ENCODE assay signal across 8 cellular contexts in genomic region chr22:20393705-20394476, GRCh38. TPM values are rescaled to one million over a fixed set of nuclear protein-coding genes. Genes with fewer than 3 reads are reported as not detected.
DNase-seq lines count a peak whose midpoint lies in the region; ATAC-seq and TF ChIP-seq lines count a peak whose summit lies in the region.

Gene ZNF74 (plus strand): TSS chr22:20394151. CDS start chr22:20394629, 478 bp downstream.

- H3K27me3 ChIP-seq in BJ (ENCODE audit: control insufficient read depth, insufficient read depth, low read length) = 0 out of 2 replicates have a peak, but pooled peaks cover 2% of the 10 kb centered on the region

- H3K36me3 ChIP-seq in BJ (ENCODE audit: control insufficient read depth, insufficient read depth, low read length) = no peaks in the 10 kb centered on the region

- peak within 1 kb of the TSS; percentile 59 for H3K4me3 ChIP-seq in BJ (ENCODE audit: low read depth, low read length)

- TF ChIP-seq CTCF in BJ (IDR thresholded peaks at IDR 0.05; ENCODE audit: insufficient read depth, low read depth, low read length) = peak; percentile 17; the same call in 1 of the 2 replicates

- POLR2A ChIA-PET in BJ (lab: Charles Lee) = interaction anchor here (0.6 kb wide), 1 partner anchor 35 kb away, joined by 11 read pairs; no protein-coding TSS in a partner anchor

- CTCF ChIA-PET in BJ (lab: Yijun Ruan, JAX) = interaction anchor here (1.6 kb wide), 1 partner anchor 63 kb away, joined by 3 read pairs; no protein-coding TSS in a partner anchor

- ATAC-seq in GM19372 (IDR thresholded peaks at IDR 0.05; ENCODE audit: low read depth, unreplicated experiment) = peak; percentile 80

- peak within 1 kb of the TSS; percentile 17 for H3K27ac ChIP-seq in epithelial cell of prostate

- DNase-seq in BJ (ENCODE audit: low read depth) = peak; percentile 67
- DNase-seq in HUDEP-2 (lab: John Stamatoyannopoulos, UW; ENCODE audit: unreplicated experiment in 76 of 76) = peak in 71 of 76 experiments; percentile 11 to 81 (median 52)
- DNase-seq in OCI-M1 (lab: John Stamatoyannopoulos, UW) = peak; percentile 98
- peak; percentile 68 for DNase-seq in activated T-cell treated with anti-CD3 and anti-CD28 coated beads for 4 hours
- DNase-seq in epithelial cell of prostate (ENCODE audit: low read depth, low spot score) = peak; percentile 45
- DNase-seq in middle frontal gyrus (ENCODE audit: extremely low spot score, low spot score) = peak; percentile 87
- DNase-seq in stimulated activated CD8-positive, alpha-beta memory T cell treated with anti-CD3 and anti-CD28 coated beads, Interleukin-15, amount 100 ng/mL, for 48 hours (ENCODE audit: low read depth in 2 of 2) = peak; percentile 74 to 75

RNA-seq across cellular contexts. Expression of gene ZNF74, which starts in this region (rescaled TPM):
- polyA plus RNA-seq in BJ (2011; rRNA removed) = 4.5 and 6.9 TPM in 2 replicates
- polyA minus RNA-seq in BJ (2011; rRNA and poly(A)+ RNA removed) = 3.6 and 4.6 TPM in 2 replicates

Comparison
In these comparisons a context has a peak if more than half of its experiments do, and no peak if none do; other contexts are left out.
1. Peak in every context shown above with its lines: DNase-seq, ATAC-seq, H3K4me3 ChIP-seq and H3K27ac ChIP-seq.
2. DNase-seq: peak in every context shown above with its lines; median percentile 98 in OCI-M1; 87 in middle frontal gyrus; 74 in stimulated activated CD8-positive, alpha-beta memory T cell treated with anti-CD3 and anti-CD28 coated beads, Interleukin-15, amount 100 ng/mL, for 48 hours; 68 in activated T-cell treated with anti-CD3 and anti-CD28 coated beads for 4 hours; 67 in BJ; 52 in HUDEP-2; 45 in epithelial cell of prostate.